In the genomic region with DNA sequence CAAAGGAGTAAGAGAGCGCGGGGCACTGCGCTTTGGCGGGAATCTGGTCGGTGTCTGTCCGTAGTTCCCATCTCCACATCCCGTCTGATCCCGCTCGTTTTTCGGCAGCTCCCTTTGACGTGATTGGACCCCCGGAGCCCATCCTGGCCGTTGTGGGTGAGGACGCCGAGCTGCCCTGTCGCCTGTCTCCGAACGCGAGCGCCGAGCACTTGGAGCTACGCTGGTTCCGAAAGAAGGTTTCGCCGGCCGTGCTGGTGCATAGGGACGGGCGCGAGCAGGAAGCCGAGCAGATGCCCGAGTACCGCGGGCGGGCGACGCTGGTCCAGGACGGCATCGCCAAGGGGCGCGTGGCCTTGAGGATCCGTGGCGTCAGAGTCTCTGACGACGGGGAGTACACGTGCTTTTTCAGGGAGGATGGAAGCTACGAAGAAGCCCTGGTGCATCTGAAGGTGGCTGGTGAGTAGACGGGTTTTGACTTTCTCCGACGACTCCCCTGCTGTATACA, we compare ENCODE assay signal across 8 cellular contexts. TPM values are rescaled to one million over a fixed set of nuclear protein-coding genes. Genes with fewer than 3 reads are reported as not detected.
A peak's percentile ranks its signal among the peaks of the same experiment; 100 is the strongest.
DNase-seq lines count a peak whose midpoint lies in the region; ATAC-seq, FAIRE-seq and TF ChIP-seq lines count a peak whose summit lies in the region.

No MANE protein-coding gene starts in this region.

- peaks cover 20% of the 10 kb centered on the region for H3K4me1 Mint-ChIP-seq in WTC11
- H3K4me1 Mint-ChIP-seq in dendritic cell treated with granulocyte-macrophage colony-stimulating factor and Interleukin-4, amounts not matched to agents 40 ng/mL and 50 ng/mL, for 4 days (ENCODE audit: low read depth), result peaks cover 37% of the 10 kb centered on the region

- peaks cover 64% of the 10 kb centered on the region for H3K27me3 Mint-ChIP-seq in WTC11 (ENCODE audit: low read depth)
- peaks cover 34% of the 10 kb centered on the region for H3K27me3 Mint-ChIP-seq in dendritic cell treated with granulocyte-macrophage colony-stimulating factor and Interleukin-4, amounts not matched to agents 40 ng/mL and 50 ng/mL, for 4 days

- no peaks in the 10 kb centered on the region for H3K36me3 ChIP-seq in mesenchymal stem cell (ENCODE audit: control insufficient read depth in 1 of 2, insufficient read depth in 2 of 2, low read depth in 1 of 2, low read length in 2 of 2)

- peaks cover 18 to 31% of the 10 kb centered on the region in 2 experiments for H3K27me3 ChIP-seq in mesenchymal stem cell (ENCODE audit: control insufficient read depth in 1 of 2, insufficient read depth in 1 of 2, low read length in 2 of 2)

- H3K9me3 ChIP-seq in mesenchymal stem cell (ENCODE audit: control insufficient read depth, low read length), result no peaks in the 10 kb centered on the region

- H3K4me2 ChIP-seq in mesenchymal stem cell (ENCODE audit: low read length, poor library complexity, severe bottlenecking), result peak overlapping the region; percentile 69

- TF ChIP-seq CTCF in WTC11 (IDR thresholded peaks at IDR 0.05), result no peak

- WGBS in mesenchymal stem cell, result 5% methylated on average over 45 of the region's 49 CpGs

- H3K79me1 ChIP-seq in mesenchymal stem cell (replicated peaks; ENCODE audit: low read length, poor library complexity, severe bottlenecking), result no peaks in the 10 kb centered on the region

- peaks cover 5% of the 10 kb centered on the region for H3K4me1 ChIP-seq in mesenchymal stem cell (ENCODE audit: control insufficient read depth, insufficient read depth, low read depth, low read length)

- H3K4ac ChIP-seq in mesenchymal stem cell (ENCODE audit: low read depth in 1 of 2, low read length in 2 of 2), result no peak overlapping the region

- H2BK120ac ChIP-seq in mesenchymal stem cell (ENCODE audit: low read depth, low read length), result no peak overlapping the region

- no peaks in the 10 kb centered on the region for H3K9me3 Mint-ChIP-seq in WTC11
- no peaks in the 10 kb centered on the region for H3K9me3 Mint-ChIP-seq in dendritic cell treated with granulocyte-macrophage colony-stimulating factor and Interleukin-4, amounts not matched to agents 40 ng/mL and 50 ng/mL, for 4 days

- H2AFZ ChIP-seq in mesenchymal stem cell (ENCODE audit: low read depth, low read length), result no peak overlapping the region

- H3K4me3 Mint-ChIP-seq in WTC11, result peak overlapping the region; percentile 74
- peak overlapping the region; percentile 61 for H3K4me3 Mint-ChIP-seq in dendritic cell treated with granulocyte-macrophage colony-stimulating factor and Interleukin-4, amounts not matched to agents 40 ng/mL and 50 ng/mL, for 4 days

- POLR2A ChIA-PET in WTC11 (lab: Charles Lee), result interaction anchor here (0.6 to 0.7 kb wide), 2 partner anchors 17 to 116 kb away, joined by 3 to 4 read pairs; no protein-coding TSS in a partner anchor

- DNase-seq in GM18507 (ENCODE audit: extremely low spot score, insufficient read length, low read depth) (no peak), WTC11 (ENCODE audit: low spot score) (peak; percentile 59), mesenchymal stem cell (peak; percentile 37), GM19240 (ENCODE audit: insufficient read length, low spot score) (no peak), KG1 (lab: John Stamatoyannopoulos, UW) (no peak)
- DNase-seq in stimulated activated naive CD8-positive, alpha-beta T cell treated with anti-CD3 and anti-CD28 coated beads, Interleukin-15, Interleukin-2, amounts not matched to agents 100 U/mL and 50 U/mL, for 24 hours, result peak; percentile 45

- peak overlapping the region; percentile 5 for H3K9ac ChIP-seq in mesenchymal stem cell (ENCODE audit: low read length)

- H4K8ac ChIP-seq in mesenchymal stem cell (ENCODE audit: low read length), result no peak overlapping the region

- peak overlapping the region; percentile 23 to 68 for H3K4me3 ChIP-seq in mesenchymal stem cell (ENCODE audit: insufficient read depth in 1 of 2, low read depth in 1 of 2, low read length in 2 of 2)

- H3K27ac ChIP-seq in mesenchymal stem cell (ENCODE audit: low read length, poor library complexity, severe bottlenecking), result no peak overlapping the region

- no peaks in the 10 kb centered on the region for H3K36me3 Mint-ChIP-seq in WTC11
- no peaks in the 10 kb centered on the region for H3K36me3 Mint-ChIP-seq in dendritic cell treated with granulocyte-macrophage colony-stimulating factor and Interleukin-4, amounts not matched to agents 40 ng/mL and 50 ng/mL, for 4 days (ENCODE audit: low read depth)

- no peak overlapping the region for H3K27ac Mint-ChIP-seq in WTC11
- peak overlapping the region; percentile 7 for H3K27ac Mint-ChIP-seq in dendritic cell treated with granulocyte-macrophage colony-stimulating factor and Interleukin-4, amounts not matched to agents 40 ng/mL and 50 ng/mL, for 4 days

- no peak overlapping the region for H2BK5ac ChIP-seq in mesenchymal stem cell (ENCODE audit: low read depth, low read length, poor library complexity, severe bottlenecking)

- H4K91ac ChIP-seq in mesenchymal stem cell (ENCODE audit: low read length), result no peak overlapping the region

- H2BK12ac ChIP-seq in mesenchymal stem cell (ENCODE audit: low read length in 2 of 2), result no peak overlapping the region

- peak; percentile 24 for FAIRE-seq in GM18507 (lab: Jason Lieb, UNC)

- CTCF ChIA-PET in WTC11 (lab: Charles Lee), result interaction anchor here (0.5 to 1.3 kb wide), 4 partner anchors 10 to 160 kb away, joined by 3 read pairs; no protein-coding TSS in a partner anchor

- no peak overlapping the region for H2AK5ac ChIP-seq in mesenchymal stem cell (ENCODE audit: low read length, severe bottlenecking)

- H3K14ac ChIP-seq in mesenchymal stem cell (ENCODE audit: low read length in 2 of 2), result no peak overlapping the region

- H3K23ac ChIP-seq in mesenchymal stem cell (ENCODE audit: low read length in 2 of 2), result no peak overlapping the region

- intact Hi-C loops in dendritic cell treated with granulocyte-macrophage colony-stimulating factor and Interleukin-4, amounts not matched to agents 40 ng/mL and 50 ng/mL, for 4 days (cut with micrococcal nuclease), result no loop called here

- H3K18ac ChIP-seq in mesenchymal stem cell (ENCODE audit: low read depth in 1 of 2, low read length in 2 of 2), result no peak overlapping the region

- H2BK15ac ChIP-seq in mesenchymal stem cell (ENCODE audit: low read depth, poor library complexity, severe bottlenecking), result peak overlapping the region; percentile 13

- ATAC-seq in WTC11 (peak; percentile 88), GM19463 (IDR thresholded peaks at IDR 0.05; ENCODE audit: unreplicated experiment) (no peak)
- ATAC-seq in stimulated activated naive CD8-positive, alpha-beta T cell treated with anti-CD3 and anti-CD28 coated beads, Interleukin-15, Interleukin-2, amounts not matched to agents 100 U/mL and 50 U/mL, for 24 hours, result peak; percentile 52

TF ChIP-seq in WTC11, 78 proteins besides CTCF, POLR2A, EP300 and RAD21 (continues in another document):
- TF ChIP-seq, protein P1, sequence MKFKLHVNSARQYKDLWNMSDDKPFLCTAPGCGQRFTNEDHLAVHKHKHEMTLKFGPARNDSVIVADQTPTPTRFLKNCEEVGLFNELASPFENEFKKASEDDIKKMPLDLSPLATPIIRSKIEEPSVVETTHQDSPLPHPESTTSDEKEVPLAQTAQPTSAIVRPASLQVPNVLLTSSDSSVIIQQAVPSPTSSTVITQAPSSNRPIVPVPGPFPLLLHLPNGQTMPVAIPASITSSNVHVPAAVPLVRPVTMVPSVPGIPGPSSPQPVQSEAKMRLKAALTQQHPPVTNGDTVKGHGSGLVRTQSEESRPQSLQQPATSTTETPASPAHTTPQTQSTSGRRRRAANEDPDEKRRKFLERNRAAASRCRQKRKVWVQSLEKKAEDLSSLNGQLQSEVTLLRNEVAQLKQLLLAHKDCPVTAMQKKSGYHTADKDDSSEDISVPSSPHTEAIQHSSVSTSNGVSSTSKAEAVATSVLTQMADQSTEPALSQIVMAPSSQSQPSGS (CRISPR knock-in tag; IDR thresholded peaks at IDR 0.05; ENCODE audit: borderline replicate concordance, low read depth), result 0 out of 2 replicates have a peak, but pooled peaks have one; percentile 75
- TF ChIP-seq, protein P2, sequence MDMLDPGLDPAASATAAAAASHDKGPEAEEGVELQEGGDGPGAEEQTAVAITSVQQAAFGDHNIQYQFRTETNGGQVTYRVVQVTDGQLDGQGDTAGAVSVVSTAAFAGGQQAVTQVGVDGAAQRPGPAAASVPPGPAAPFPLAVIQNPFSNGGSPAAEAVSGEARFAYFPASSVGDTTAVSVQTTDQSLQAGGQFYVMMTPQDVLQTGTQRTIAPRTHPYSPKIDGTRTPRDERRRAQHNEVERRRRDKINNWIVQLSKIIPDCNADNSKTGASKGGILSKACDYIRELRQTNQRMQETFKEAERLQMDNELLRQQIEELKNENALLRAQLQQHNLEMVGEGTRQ (CRISPR knock-in tag; IDR thresholded peaks at IDR 0.05), result no peak
- TF ChIP-seq, protein P3, sequence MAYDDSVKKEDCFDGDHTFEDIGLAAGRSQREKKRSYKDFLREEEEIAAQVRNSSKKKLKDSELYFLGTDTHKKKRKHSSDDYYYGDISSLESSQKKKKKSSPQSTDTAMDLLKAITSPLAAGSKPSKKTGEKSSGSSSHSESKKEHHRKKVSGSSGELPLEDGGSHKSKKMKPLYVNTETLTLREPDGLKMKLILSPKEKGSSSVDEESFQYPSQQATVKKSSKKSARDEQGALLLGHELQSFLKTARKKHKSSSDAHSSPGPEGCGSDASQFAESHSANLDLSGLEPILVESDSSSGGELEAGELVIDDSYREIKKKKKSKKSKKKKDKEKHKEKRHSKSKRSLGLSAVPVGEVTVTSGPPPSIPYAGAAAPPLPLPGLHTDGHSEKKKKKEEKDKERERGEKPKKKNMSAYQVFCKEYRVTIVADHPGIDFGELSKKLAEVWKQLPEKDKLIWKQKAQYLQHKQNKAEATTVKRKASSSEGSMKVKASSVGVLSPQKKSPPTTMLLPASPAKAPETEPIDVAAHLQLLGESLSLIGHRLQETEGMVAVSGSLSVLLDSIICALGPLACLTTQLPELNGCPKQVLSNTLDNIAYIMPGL (CRISPR knock-in tag; IDR thresholded peaks at IDR 0.05), result peak; percentile 53

RNA-seq across cellular contexts. Expression of a gene that starts 1.4 kb away (rescaled TPM):
- total RNA-seq in WTC11 (2021), result 0.14 to 0.15 TPM in 2 of 3 replicates, not detected in the other
- not detected for polyA plus RNA-seq in mesenchymal stem cell (2013, experiment 1 of 2)
- polyA plus RNA-seq in mesenchymal stem cell (2013, experiment 2 of 2), result not detected

RNA-seq across cellular contexts. Expression of a gene that starts 36.6 kb away (rescaled TPM):
- 57.1 to 67.4 TPM (median 57.6 TPM) in 3 replicates for total RNA-seq in WTC11 (2021)
- polyA plus RNA-seq in mesenchymal stem cell (2013, experiment 1 of 2), result 34.2 TPM
- polyA plus RNA-seq in mesenchymal stem cell (2013, experiment 2 of 2), result 32.7 TPM

RNA-seq across cellular contexts. Expression of a gene that starts 43.8 kb away (rescaled TPM):
- total RNA-seq in WTC11 (2021), result 9.3 to 9.9 TPM (median 9.5 TPM) in 3 replicates
- polyA plus RNA-seq in mesenchymal stem cell (2013, experiment 1 of 2), result 25.5 TPM
- 25.8 TPM for polyA plus RNA-seq in mesenchymal stem cell (2013, experiment 2 of 2)

Comparison
In these comparisons a context has a peak if more than half of its experiments do, and no peak if none do; other contexts are left out.
1. DNase-seq: peak in WTC11 (single experiment), mesenchymal stem cell (single experiment) and stimulated activated naive CD8-positive, alpha-beta T cell treated with anti-CD3 and anti-CD28 coated beads, Interleukin-15, Interleukin-2, amounts not matched to agents 100 U/mL and 50 U/mL, for 24 hours (single experiment); none in GM18507 (single experiment), GM19240 (single experiment) and KG1 (single experiment).